Comparison of ENCODE assay signal across 18 cellular contexts in the genomic region with DNA sequence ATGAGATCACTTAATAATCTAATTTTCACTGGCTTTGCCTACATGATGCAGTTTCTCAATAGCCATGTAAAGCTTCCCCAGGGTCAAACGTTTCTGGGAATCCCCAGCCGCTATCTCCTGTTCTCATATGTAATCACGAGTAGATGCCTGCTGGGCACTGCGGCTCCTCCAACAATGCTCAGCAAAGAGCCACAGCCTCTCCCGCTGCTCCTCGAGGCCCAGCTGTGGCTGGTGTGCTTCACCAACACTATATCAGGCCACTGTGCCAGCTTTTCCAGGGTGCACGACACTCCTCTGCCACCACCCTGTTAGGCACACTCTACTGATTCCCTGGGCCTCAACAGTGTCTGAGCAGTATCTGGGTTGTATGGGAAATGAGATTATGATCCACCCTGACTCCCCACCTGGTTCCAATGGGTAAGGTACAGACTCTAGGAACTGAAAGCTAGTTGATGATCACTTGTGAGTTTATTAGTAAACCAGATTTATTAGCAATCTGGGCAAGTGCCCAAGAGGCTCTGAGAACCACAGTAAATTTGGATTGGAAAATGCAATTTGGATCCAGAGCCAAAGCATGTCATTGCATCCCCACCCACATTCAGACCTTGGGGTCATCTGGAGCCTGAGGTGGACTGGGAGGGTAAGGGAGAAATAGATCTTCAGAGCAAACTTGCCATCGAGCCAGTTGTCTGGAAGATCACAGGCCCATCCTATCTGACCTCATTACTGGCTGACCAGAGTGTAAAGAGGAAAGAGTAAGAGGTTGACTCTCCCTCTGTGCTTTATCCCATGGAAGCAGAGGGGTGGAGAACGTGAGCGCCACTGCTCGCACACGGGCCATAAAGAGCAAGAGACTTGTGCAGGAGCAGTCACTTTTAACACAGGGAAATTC.
DNase-seq lines count a peak whose midpoint lies in the region; ATAC-seq, FAIRE-seq and TF ChIP-seq lines count a peak whose summit lies in the region.
"Had no signal": no experiment of that assay in that cellular context is flagged by ENCODE, and none has a peak within 500 bp of the region (broad histone marks: within the 10 kb centered on the region; RNA-seq: fewer than 3 reads in every experiment).

No MANE protein-coding gene starts in this region.

- POLR2A ChIA-PET in activated B cell treated with CpG ODN at 0.5 μM for 24 hours (lab: Charles Lee), result interaction anchor here (1.0 kb wide), 1 partner anchor 12 kb away, joined by 3 read pairs; no protein-coding TSS in a partner anchor

- intact Hi-C loops in activated B cell treated with CpG ODN at 0.5 μM for 24 hours (cut with micrococcal nuclease), result no loop called here
- intact Hi-C loops in right cardiac atrium (cut with DNase I), result no loop called here

- no peak for FAIRE-seq in small intestine (lab: Jason Lieb, UNC)

- peak overlapping the region; percentile 24 for H3K27ac Mint-ChIP-seq in activated B cell treated with CpG ODN at 0.5 μM for 24 hours
- H3K27ac Mint-ChIP-seq: activated CD8-positive, alpha-beta T cell treated with anti-CD3 and anti-CD28 coated beads for 36 hours; stimulated activated naive CD8-positive, alpha-beta T cell treated with anti-CD3 and anti-CD28 coated beads, Interleukin-15, amount 100 ng/mL, for 72 hours had no signal

- ATAC-seq in activated B cell treated with CpG ODN at 0.5 μM for 24 hours (ENCODE audit: low read depth) (no peak), right cardiac atrium (peak; percentile 57 to 67)
- ATAC-seq: activated CD8-positive, alpha-beta T cell treated with anti-CD3 and anti-CD28 coated beads for 36 hours; stimulated activated naive CD8-positive, alpha-beta T cell treated with anti-CD3 and anti-CD28 coated beads, Interleukin-15, amount 100 ng/mL, for 72 hours had no signal

- no peaks in the 10 kb centered on the region for H3K27me3 ChIP-seq in right cardiac atrium (ENCODE audit: control insufficient read depth, insufficient read depth)
- no peaks in the 10 kb centered on the region for H3K27me3 ChIP-seq in small intestine (ENCODE audit: control insufficient read depth in 2 of 2, insufficient read depth in 2 of 2, low read length in 2 of 2)
- H3K27me3 ChIP-seq: esophagus muscularis mucosa had no signal

- H3K27ac ChIP-seq in right cardiac atrium (ENCODE audit: low read length), result peak overlapping the region; percentile 20
- peak overlapping the region in 1 of 2 donors; percentile 70 for H3K27ac ChIP-seq in small intestine (ENCODE audit: low read depth in 1 of 2, low read length in 1 of 2)
- H3K27ac ChIP-seq: SJCRH30 had no signal

- no peaks in the 10 kb centered on the region for H3K27me3 Mint-ChIP-seq in activated B cell treated with CpG ODN at 0.5 μM for 24 hours
- H3K27me3 Mint-ChIP-seq: activated CD8-positive, alpha-beta T cell treated with anti-CD3 and anti-CD28 coated beads for 36 hours; stimulated activated naive CD8-positive, alpha-beta T cell treated with anti-CD3 and anti-CD28 coated beads, Interleukin-15, amount 100 ng/mL, for 72 hours had no signal

- no peaks in the 10 kb centered on the region for H3K36me3 ChIP-seq in small intestine (ENCODE audit: control insufficient read depth in 2 of 2, insufficient read depth in 2 of 2, low read length in 2 of 2)
- H3K36me3 ChIP-seq: esophagus muscularis mucosa, SJCRH30 had no signal

- CTCF ChIA-PET in activated B cell treated with CpG ODN at 0.5 μM for 24 hours (lab: Charles Lee), result no interaction called here

- peaks cover 20% of the 10 kb centered on the region for H3K4me1 Mint-ChIP-seq in activated B cell treated with CpG ODN at 0.5 μM for 24 hours

- H3K36me3 Mint-ChIP-seq in activated B cell treated with CpG ODN at 0.5 μM for 24 hours (ENCODE audit: low read depth), result no peaks in the 10 kb centered on the region

- H3K4me3 ChIP-seq in right cardiac atrium (ENCODE audit: low read length) (no peak overlapping the region), small intestine (ENCODE audit: low read depth in 1 of 2, low read length in 2 of 2) (no peak overlapping the region)
- H3K4me3 ChIP-seq: coronary artery, esophagus muscularis mucosa, lung, SJCRH30, skin epidermis had no signal

- H3K4me1 ChIP-seq in right cardiac atrium (ENCODE audit: control insufficient read depth, insufficient read depth, low read length), result no peaks in the 10 kb centered on the region
- H3K4me1 ChIP-seq in small intestine (ENCODE audit: control insufficient read depth in 2 of 2, insufficient read depth in 1 of 2, low read depth in 1 of 2, low read length in 1 of 2), result peaks cover 0 to 14% of the 10 kb centered on the region in 2 donors
- H3K4me1 ChIP-seq: SJCRH30 had no signal

- no peak overlapping the region for H3K4me3 Mint-ChIP-seq in activated B cell treated with CpG ODN at 0.5 μM for 24 hours
- H3K4me3 Mint-ChIP-seq: activated CD8-positive, alpha-beta T cell treated with anti-CD3 and anti-CD28 coated beads for 36 hours; stimulated activated naive CD8-positive, alpha-beta T cell treated with anti-CD3 and anti-CD28 coated beads, Interleukin-15, amount 100 ng/mL, for 72 hours had no signal

- no peaks in the 10 kb centered on the region for H3K9me3 ChIP-seq in right cardiac atrium (ENCODE audit: control insufficient read depth, low read length)
- no peaks in the 10 kb centered on the region for H3K9me3 ChIP-seq in small intestine (ENCODE audit: control insufficient read depth, low read depth)
- H3K9me3 ChIP-seq: esophagus muscularis mucosa, SJCRH30 had no signal

- WGBS in right cardiac atrium, result 59% methylated on average over 12 of the region's 12 CpGs
- 34 to 54% (median 41%) methylated on average over 12 of the region's 12 CpGs for WGBS in small intestine, 3 donors

- DNase-seq in NCI-H2107 (lab: John Stamatoyannopoulos, UW) (peak; percentile 3), activated B cell treated with CpG ODN at 0.5 μM for 24 hours (no peak), right cardiac atrium (peak in 2 of 3 donors; percentile 55), small intestine (peak; percentile 47), MV-4-11 (lab: John Stamatoyannopoulos, UW) (no peak), amniotic stem cell (lab: John Stamatoyannopoulos, UW) (no peak), COLO668 (lab: John Stamatoyannopoulos, UW; ENCODE audit: unreplicated experiment) (no peak), dedifferentiated amniotic fluid mesenchymal stem cell (ENCODE audit: extremely low spot score) (no peak)
- DNase-seq: activated CD8-positive, alpha-beta T cell treated with anti-CD3 and anti-CD28 coated beads for 36 hours; DMS53; Karpas-422; NCI-H2029; SJCRH30; stimulated activated naive CD8-positive, alpha-beta T cell treated with anti-CD3 and anti-CD28 coated beads, Interleukin-15, amount 100 ng/mL, for 72 hours had no signal

- TF ChIP-seq CTCF in activated B cell treated with CpG ODN at 0.5 μM for 24 hours (IDR thresholded peaks at IDR 0.05), result no peak

- H3K9me3 Mint-ChIP-seq in activated B cell treated with CpG ODN at 0.5 μM for 24 hours, result peaks cover 6% of the 10 kb centered on the region

Comparison
In these comparisons a context has a peak if more than half of its experiments do, and no peak if none do; other contexts are left out.
1. DNase-seq: peak in NCI-H2107 (single experiment), right cardiac atrium (2 of 3) and small intestine (single experiment); none in activated B cell treated with CpG ODN at 0.5 μM for 24 hours (single experiment), MV-4-11 (single experiment), amniotic stem cell (single experiment), COLO668 (single experiment) and dedifferentiated amniotic fluid mesenchymal stem cell (single experiment).